ENCODE assay signal across 8 cellular contexts in the genomic region with DNA sequence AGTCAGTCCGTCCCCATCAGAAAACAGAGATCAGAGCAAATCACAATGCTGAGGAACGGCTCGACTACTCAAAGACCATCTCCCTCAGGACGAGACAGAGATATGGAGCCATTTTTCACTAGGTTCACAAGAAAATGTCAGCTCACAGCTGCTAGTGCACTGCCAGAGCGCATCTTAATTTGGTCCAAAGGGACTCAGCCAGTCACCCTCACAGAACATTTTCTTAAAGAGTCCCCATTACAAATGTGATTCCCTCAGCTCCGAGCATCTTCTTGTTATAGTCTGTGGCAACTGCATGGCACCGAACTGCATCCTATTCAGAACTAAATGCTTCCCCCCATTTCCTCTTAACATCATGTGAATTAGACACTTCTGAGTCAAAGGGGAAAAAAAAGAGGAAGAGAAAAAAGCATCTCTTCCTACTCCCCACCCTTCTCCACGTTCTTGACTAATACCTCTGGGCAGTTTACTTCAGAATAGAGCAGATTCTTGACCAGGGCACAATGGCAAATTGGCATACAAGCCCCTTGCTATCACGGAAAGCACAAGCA.
DNase-seq lines count a peak whose midpoint lies in the region; ATAC-seq, FAIRE-seq and TF ChIP-seq lines count a peak whose summit lies in the region.

No MANE protein-coding gene starts in this region.

- 0 out of 3 replicates have a peak overlapping the region, but pooled peaks have one; percentile 8 for H3K4me2 ChIP-seq in A549

- POLR2A ChIA-PET in A549 (lab: Yijun Ruan, JAX), result no interaction called here

- no peaks in the 10 kb centered on the region for H3K36me3 ChIP-seq in adipocyte (ENCODE audit: control insufficient read depth, insufficient read depth, low read length, severe bottlenecking)
- H3K36me3 ChIP-seq in WERI-Rb-1, result no peaks in the 10 kb centered on the region

- H3K27ac ChIP-seq in A549, result no peak overlapping the region
- no peak overlapping the region for H3K27ac ChIP-seq in WERI-Rb-1

- ATAC-seq in A549 (no peak), GM19395 (IDR thresholded peaks at IDR 0.05; ENCODE audit: unreplicated experiment) (peak; percentile 90), HG03280 (IDR thresholded peaks at IDR 0.05; ENCODE audit: unreplicated experiment) (peak; percentile 77)

- H3K9me3 ChIP-seq in A549, result no peaks in the 10 kb centered on the region
- no peaks in the 10 kb centered on the region for H3K9me3 ChIP-seq in adipocyte (ENCODE audit: control insufficient read depth, low read length)
- no peaks in the 10 kb centered on the region for H3K9me3 ChIP-seq in WERI-Rb-1 (ENCODE audit: severe bottlenecking)

- no peak for FAIRE-seq in A549 (lab: Jason Lieb, UNC)

- TF ChIP-seq EP300 in A549 (IDR thresholded peaks at IDR 0.05), result no peak

- no peak for TF ChIP-seq POLR2A in A549 (IDR thresholded peaks at IDR 0.05; ENCODE audit: low read length)

- H3K4me1 ChIP-seq in A549 (no peaks in the 10 kb centered on the region), adipocyte (ENCODE audit: control insufficient read depth, insufficient read depth, low read length) (peaks cover 17% of the 10 kb centered on the region)

- H3K4me3 ChIP-seq in A549 (no peak overlapping the region), adipocyte (ENCODE audit: low read length) (peak overlapping the region; percentile 74), WERI-Rb-1 (ENCODE audit: low read depth, low read length) (no peak overlapping the region)

- peak overlapping the region; percentile 20 for H3K9ac ChIP-seq in adipocyte (ENCODE audit: low read length)

- no peak for TF ChIP-seq RAD21 in A549 (conservative IDR thresholded peaks at IDR 0.05 in 1 of 2, IDR thresholded peaks at IDR 0.05 in 1 of 2)

- TF ChIP-seq CTCF in A549 (IDR thresholded peaks at IDR 0.05), result no peak
- TF ChIP-seq CTCF in WERI-Rb-1 (IDR thresholded peaks at IDR 0.05; ENCODE audit: low read depth, low read length), result no peak

- no peak for DNase-seq in A549 (ENCODE audit: low read depth in 1 of 2, low spot score in 1 of 2)
- DNase-seq in adipocyte (ENCODE audit: low read depth), result peak; percentile 41
- DNase-seq in midbrain (lab: John Stamatoyannopoulos, UW), result peak; percentile 53
- no peak for DNase-seq in WERI-Rb-1
- DNase-seq in T-helper 9 cell, result no peak
- DNase-seq in GDM1 (lab: John Stamatoyannopoulos, UW), result no peak

- H3K27me3 ChIP-seq in adipocyte (replicated peaks; ENCODE audit: control insufficient read depth, insufficient read depth, low read length) (no peaks in the 10 kb centered on the region), WERI-Rb-1 (ENCODE audit: insufficient read depth, low read depth, severe bottlenecking) (no peaks in the 10 kb centered on the region)

- CTCF ChIA-PET in A549 (lab: Yijun Ruan, JAX), result no interaction called here

- 11% methylated on average over 9 of the region's 9 CpGs for WGBS in A549 (ENCODE audit: missing lambda C conversion rate)

TF ChIP-seq in A549, 52 proteins besides CTCF, POLR2A, EP300 and RAD21:
- TF ChIP-seq NFE2L2 (conservative IDR thresholded peaks at IDR 0.05; ENCODE audit: low read length), result no peak
- no peak for TF ChIP-seq HOXB5 (CRISPR knock-in tag; IDR thresholded peaks at IDR 0.05)
- TF ChIP-seq, protein P1, sequence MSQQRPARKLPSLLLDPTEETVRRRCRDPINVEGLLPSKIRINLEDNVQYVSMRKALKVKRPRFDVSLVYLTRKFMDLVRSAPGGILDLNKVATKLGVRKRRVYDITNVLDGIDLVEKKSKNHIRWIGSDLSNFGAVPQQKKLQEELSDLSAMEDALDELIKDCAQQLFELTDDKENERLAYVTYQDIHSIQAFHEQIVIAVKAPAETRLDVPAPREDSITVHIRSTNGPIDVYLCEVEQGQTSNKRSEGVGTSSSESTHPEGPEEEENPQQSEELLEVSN (IDR thresholded peaks at IDR 0.05; ENCODE audit: borderline replicate concordance, low read depth), result no peak
TF ChIP-seq in A549: peak in this region for 0.

Comparison
In these comparisons a context has a peak if more than half of its experiments do, and no peak if none do; other contexts are left out.
1. ATAC-seq: peak in GM19395 (single experiment) and HG03280 (single experiment); none in A549 (0 of 2).
2. DNase-seq: peak in adipocyte (single experiment) and midbrain (single experiment); none in A549 (0 of 2), WERI-Rb-1 (single experiment), T-helper 9 cell (single experiment) and GDM1 (single experiment).